Comparison of ENCODE assay signal across 1 cellular context in genomic region chr5:167451091-167451490, GRCh38.
TF ChIP-seq lines count a peak whose summit lies in the region.

No MANE protein-coding gene starts in this region.

TF ChIP-seq in SK-N-SH treated with all-trans-retinoic acid at 6 μM for 48 hours, 23 proteins besides CTCF, POLR2A, EP300 and RAD21 (continued from another document):
- TF ChIP-seq POU6F1 (CRISPR knock-in tag; IDR thresholded peaks at IDR 0.05; ENCODE audit: borderline replicate concordance, low read depth): no peak
- TF ChIP-seq BACH2 (CRISPR knock-in tag; IDR thresholded peaks at IDR 0.05; ENCODE audit: borderline replicate concordance): no peak
TF ChIP-seq in SK-N-SH treated with all-trans-retinoic acid at 6 μM for 48 hours: peak in this region for 0.
